ENCODE assay signal across 1 cellular context in genomic region chr6:44559486-44560270, GRCh38.
TF ChIP-seq lines count a peak whose summit lies in the region.

No MANE protein-coding gene starts in this region.

TF ChIP-seq in WTC11, 78 proteins besides CTCF, POLR2A, EP300 and RAD21 (continued from another document):
- TF ChIP-seq, protein P1, sequence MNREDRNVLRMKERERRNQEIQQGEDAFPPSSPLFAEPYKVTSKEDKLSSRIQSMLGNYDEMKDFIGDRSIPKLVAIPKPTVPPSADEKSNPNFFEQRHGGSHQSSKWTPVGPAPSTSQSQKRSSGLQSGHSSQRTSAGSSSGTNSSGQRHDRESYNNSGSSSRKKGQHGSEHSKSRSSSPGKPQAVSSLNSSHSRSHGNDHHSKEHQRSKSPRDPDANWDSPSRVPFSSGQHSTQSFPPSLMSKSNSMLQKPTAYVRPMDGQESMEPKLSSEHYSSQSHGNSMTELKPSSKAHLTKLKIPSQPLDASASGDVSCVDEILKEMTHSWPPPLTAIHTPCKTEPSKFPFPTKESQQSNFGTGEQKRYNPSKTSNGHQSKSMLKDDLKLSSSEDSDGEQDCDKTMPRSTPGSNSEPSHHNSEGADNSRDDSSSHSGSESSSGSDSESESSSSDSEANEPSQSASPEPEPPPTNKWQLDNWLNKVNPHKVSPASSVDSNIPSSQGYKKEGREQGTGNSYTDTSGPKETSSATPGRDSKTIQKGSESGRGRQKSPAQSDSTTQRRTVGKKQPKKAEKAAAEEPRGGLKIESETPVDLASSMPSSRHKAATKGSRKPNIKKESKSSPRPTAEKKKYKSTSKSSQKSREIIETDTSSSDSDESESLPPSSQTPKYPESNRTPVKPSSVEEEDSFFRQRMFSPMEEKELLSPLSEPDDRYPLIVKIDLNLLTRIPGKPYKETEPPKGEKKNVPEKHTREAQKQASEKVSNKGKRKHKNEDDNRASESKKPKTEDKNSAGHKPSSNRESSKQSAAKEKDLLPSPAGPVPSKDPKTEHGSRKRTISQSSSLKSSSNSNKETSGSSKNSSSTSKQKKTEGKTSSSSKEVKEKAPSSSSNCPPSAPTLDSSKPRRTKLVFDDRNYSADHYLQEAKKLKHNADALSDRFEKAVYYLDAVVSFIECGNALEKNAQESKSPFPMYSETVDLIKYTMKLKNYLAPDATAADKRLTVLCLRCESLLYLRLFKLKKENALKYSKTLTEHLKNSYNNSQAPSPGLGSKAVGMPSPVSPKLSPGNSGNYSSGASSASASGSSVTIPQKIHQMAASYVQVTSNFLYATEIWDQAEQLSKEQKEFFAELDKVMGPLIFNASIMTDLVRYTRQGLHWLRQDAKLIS (CRISPR knock-in tag; IDR thresholded peaks at IDR 0.05; ENCODE audit: borderline replicate concordance), result no peak
- TF ChIP-seq OVOL2 (CRISPR knock-in tag; IDR thresholded peaks at IDR 0.05; ENCODE audit: borderline replicate concordance) (no peak), ZNF138 (CRISPR knock-in tag; conservative IDR thresholded peaks at IDR 0.05) (no peak)
